In the genomic region with DNA sequence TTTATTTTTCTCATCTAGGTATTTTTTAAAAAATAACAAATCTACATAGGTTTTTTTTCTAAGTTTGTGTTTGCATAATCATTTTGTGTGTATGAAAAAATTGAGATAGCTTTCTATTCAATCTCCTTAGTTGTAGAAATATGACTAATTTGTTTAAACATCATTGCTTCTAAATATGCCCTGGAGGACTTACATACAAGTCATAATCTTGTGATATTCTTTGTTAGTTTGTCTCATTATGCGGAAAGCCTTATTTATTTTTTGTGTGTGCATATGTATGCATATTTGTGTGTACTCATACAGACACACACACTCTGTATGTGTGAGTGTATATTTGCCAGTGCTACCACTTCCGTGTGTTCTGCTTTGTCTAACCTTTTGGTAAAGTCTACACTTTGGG, we compare ENCODE assay signal across 17 cellular contexts.
DNase-seq lines count a peak whose midpoint lies in the region; FAIRE-seq and TF ChIP-seq lines count a peak whose summit lies in the region.
"Had no signal": no experiment of that assay in that cellular context is flagged by ENCODE, and none has a peak within 500 bp of the region (broad histone marks: within the 10 kb centered on the region; RNA-seq: fewer than 3 reads in every experiment).

No MANE protein-coding gene starts in this region.

- no peaks in the 10 kb centered on the region for H3K36me3 Mint-ChIP-seq in nephron (ENCODE audit: low read depth)

- no peak overlapping the region for H2AFZ ChIP-seq in ACC112 (ENCODE audit: low read length, unreplicated experiment)
- H2AFZ ChIP-seq in PC-9 = no peak overlapping the region
- H2AFZ ChIP-seq in endothelial cell of umbilical vein (ENCODE audit: low read depth, low read length) = no peak overlapping the region
- no peak overlapping the region for H2AFZ ChIP-seq in MM.1S (ENCODE audit: low read length)

- H3K4me3 ChIP-seq in ACC112 (ENCODE audit: low read depth, low read length) = no peak overlapping the region
- no peak overlapping the region for H3K4me3 ChIP-seq in PC-9
- no peak overlapping the region for H3K4me3 ChIP-seq in endothelial cell of umbilical vein (replicated peaks in 1 of 3; ENCODE audit: insufficient read depth in 1 of 3, low read depth in 1 of 3, low read length in 3 of 3)
- H3K4me3 ChIP-seq in MM.1S (ENCODE audit: low read length) = no peak overlapping the region
- H3K4me3 ChIP-seq: GM12878, HAP-1, SJSA1 had no signal

- peaks cover 10% of the 10 kb centered on the region; the same call in 1 of the 2 replicates for H4K20me1 ChIP-seq in PC-9 (ENCODE audit: insufficient read depth)
- no peaks in the 10 kb centered on the region for H4K20me1 ChIP-seq in endothelial cell of umbilical vein (replicated peaks; ENCODE audit: control insufficient read depth, extremely low read depth, insufficient read depth, low read length)
- no peaks in the 10 kb centered on the region for H4K20me1 ChIP-seq in MM.1S (ENCODE audit: insufficient read depth, low read length)

- BruUV-seq in PC-9 (replicated peaks; lab: Mats Ljungman, UMichigan) (no TSS peak), endothelial cell of umbilical vein (replicated peaks; lab: Mats Ljungman, UMichigan) (no TSS peak)

- no peaks in the 10 kb centered on the region for H3K9me2 ChIP-seq in PC-9 (ENCODE audit: insufficient read depth)
- no peaks in the 10 kb centered on the region for H3K9me2 ChIP-seq in MM.1S (replicated peaks; ENCODE audit: insufficient read depth, low read length)

- no peak for TF ChIP-seq CTCF in PC-9 (conservative IDR thresholded peaks at IDR 0.05)
- TF ChIP-seq CTCF in endothelial cell of umbilical vein (IDR thresholded peaks at IDR 0.05; ENCODE audit: extremely low read depth in 1 of 2, insufficient read depth in 1 of 2, low read depth in 1 of 2, low read length in 2 of 2) = no peak
- TF ChIP-seq CTCF in nephron (IDR thresholded peaks at IDR 0.05; ENCODE audit: unreplicated experiment in 3 of 3) = no peak
- no peak for TF ChIP-seq CTCF in MM.1S (IDR thresholded peaks at IDR 0.05; ENCODE audit: low read length)

- no peaks in the 10 kb centered on the region for H3K27me3 Mint-ChIP-seq in nephron (ENCODE audit: low read depth)

- H3K79me2 ChIP-seq in ACC112 (ENCODE audit: control insufficient read depth, insufficient read depth, low read length, unreplicated experiment) (peaks cover 86% of the 10 kb centered on the region), PC-9 (ENCODE audit: low read depth) (peaks cover 97% of the 10 kb centered on the region), endothelial cell of umbilical vein (ENCODE audit: control insufficient read depth, insufficient read depth, low read length) (peaks cover 74% of the 10 kb centered on the region), MM.1S (ENCODE audit: low read length) (peaks cover 100% of the 10 kb centered on the region)

- no peak for FAIRE-seq in endothelial cell of umbilical vein (lab: Jason Lieb, UNC)
- FAIRE-seq: GM12878 had no signal

- H3K27me3 ChIP-seq in ACC112 (ENCODE audit: insufficient read depth, low read length) (no peaks in the 10 kb centered on the region), PC-9 (ENCODE audit: insufficient read depth, low read depth) (no peaks in the 10 kb centered on the region), endothelial cell of umbilical vein (ENCODE audit: control insufficient read depth in 2 of 2, insufficient read depth in 2 of 2, low read length in 2 of 2) (no peaks in the 10 kb centered on the region), MM.1S (replicated peaks; ENCODE audit: insufficient read depth, low read length) (no peaks in the 10 kb centered on the region)
- H3K27me3 ChIP-seq: SJSA1 had no signal

- TF ChIP-seq POLR2A in endothelial cell of umbilical vein (IDR thresholded peaks at IDR 0.05; ENCODE audit: low read depth, low read length) = no peak

- no peaks in the 10 kb centered on the region for H3K9me3 Mint-ChIP-seq in nephron

- H3K4me1 ChIP-seq in ACC112 (ENCODE audit: control insufficient read depth, insufficient read depth, low read length, unreplicated experiment) (peaks cover 79% of the 10 kb centered on the region), PC-9 (replicated peaks; ENCODE audit: insufficient read depth) (peaks cover 94% of the 10 kb centered on the region), endothelial cell of umbilical vein (ENCODE audit: control insufficient read depth, extremely low read depth, insufficient read depth, low read length) (peaks cover 87% of the 10 kb centered on the region), MM.1S (ENCODE audit: low read length) (peaks cover 46% of the 10 kb centered on the region)
- H3K4me1 ChIP-seq: HAP-1 had no signal

- H3F3A ChIP-seq in PC-9 (ENCODE audit: insufficient read depth, low read depth) (peaks cover 93% of the 10 kb centered on the region), MM.1S (ENCODE audit: insufficient read depth, low read length) (peaks cover 12% of the 10 kb centered on the region)

- H3K36me3 ChIP-seq in ACC112 (ENCODE audit: insufficient read depth, low read length) = peaks cover 26% of the 10 kb centered on the region; the same call in 1 of the 2 replicates
- peaks cover 47% of the 10 kb centered on the region for H3K36me3 ChIP-seq in PC-9 (ENCODE audit: low read depth)
- H3K36me3 ChIP-seq in endothelial cell of umbilical vein (ENCODE audit: control insufficient read depth in 2 of 2, extremely low read depth in 1 of 2, insufficient read depth in 2 of 2, low read length in 2 of 2) = peaks cover 0 to 4% of the 10 kb centered on the region in 2 experiments
- peaks cover 2% of the 10 kb centered on the region; the same call in 1 of the 2 replicates for H3K36me3 ChIP-seq in MM.1S (replicated peaks; ENCODE audit: insufficient read depth, low read length)
- H3K36me3 ChIP-seq: HAP-1 had no signal

- peak overlapping the region; percentile 88 for H3K9ac ChIP-seq in endothelial cell of umbilical vein (replicated peaks; ENCODE audit: extremely low read depth, insufficient read depth, low read length)
- H3K9ac ChIP-seq in MM.1S (ENCODE audit: low read length) = no peak overlapping the region

- no peaks in the 10 kb centered on the region for H3K9me3 ChIP-seq in PC-9 (ENCODE audit: insufficient read depth, low read depth)
- H3K9me3 ChIP-seq in endothelial cell of umbilical vein (replicated peaks; ENCODE audit: control insufficient read depth, insufficient read depth, low read length) = no peaks in the 10 kb centered on the region
- no peaks in the 10 kb centered on the region for H3K9me3 ChIP-seq in MM.1S (replicated peaks; ENCODE audit: insufficient read depth, low read length)
- H3K9me3 ChIP-seq: HAP-1, SJSA1 had no signal

- intact Hi-C loops in PC-9 (cut with micrococcal nuclease; ENCODE audit: unreplicated experiment) (loop anchor here (5.0 kb wide), 1 partner anchor 109 kb away; no protein-coding TSS in a partner anchor), endothelial cell of umbilical vein (cut with micrococcal nuclease) (no loop called here)

- POLR2A ChIA-PET in PC-9 (lab: Charles Lee; ENCODE audit: unreplicated experiment) = no interaction called here
- POLR2A ChIA-PET in endothelial cell of umbilical vein (lab: Charles Lee) = no interaction called here

- peaks cover 75% of the 10 kb centered on the region for H3K4me1 Mint-ChIP-seq in nephron

- dilution Hi-C loops in endothelial cell of umbilical vein (cut with MboI; ENCODE audit: extremely low pct_ligation_motif_present, low sequenced_read_pairs) = no loop called here

- no peaks in the 10 kb centered on the region for H3K9me1 ChIP-seq in endothelial cell of umbilical vein (replicated peaks; ENCODE audit: control insufficient read depth, extremely low read depth, insufficient read depth, low read length)

- DNase-seq in PC-9 (no peak), endothelial cell of umbilical vein (ENCODE audit: low read depth, low spot score) (no peak), dedifferentiated amniotic fluid mesenchymal stem cell (ENCODE audit: extremely low spot score) (no peak), pons (ENCODE audit: low spot score) (no peak), MM.1S (no peak), GF-D8 (lab: John Stamatoyannopoulos, UW) (no peak)
- DNase-seq: NCI-H1048, NCI-H1694, NCI-H446, NCI-H748 treated with DMSO at 0.1 percent for 48 hours had no signal

- no peak overlapping the region for H3K4me3 Mint-ChIP-seq in nephron

- H3K27ac Mint-ChIP-seq in nephron = peak overlapping the region; percentile 95 to 97 (median 95)

- H3K27ac ChIP-seq in ACC112 (ENCODE audit: low read depth, low read length) (peak overlapping the region; percentile 94), PC-9 (peak overlapping the region; percentile 96), endothelial cell of umbilical vein (ENCODE audit: insufficient read depth, low read depth, low read length) (peak overlapping the region; percentile 95), MM.1S (ENCODE audit: low read length) (no peak overlapping the region)
- H3K27ac ChIP-seq: C4-2B, RWPE1, SJSA1 had no signal

- CTCF ChIA-PET in PC-9 (lab: Charles Lee) (no interaction called here), endothelial cell of umbilical vein (lab: Charles Lee) (interaction anchor here (1.1 kb wide), 1 partner anchor 17 kb away, joined by 3 read pairs; no protein-coding TSS in a partner anchor)

- H3K4me2 ChIP-seq in PC-9 (peak overlapping the region; percentile 80), endothelial cell of umbilical vein (ENCODE audit: insufficient read depth, low read length) (peak overlapping the region; percentile 60), MM.1S (ENCODE audit: low read depth, low read length) (no peak overlapping the region)

TF ChIP-seq in endothelial cell of umbilical vein, 7 proteins besides CTCF, POLR2A, EP300 and RAD21:
- no peak for TF ChIP-seq MYC (IDR thresholded peaks at IDR 0.05; ENCODE audit: low read depth, low read length)
- TF ChIP-seq, protein P1, sequence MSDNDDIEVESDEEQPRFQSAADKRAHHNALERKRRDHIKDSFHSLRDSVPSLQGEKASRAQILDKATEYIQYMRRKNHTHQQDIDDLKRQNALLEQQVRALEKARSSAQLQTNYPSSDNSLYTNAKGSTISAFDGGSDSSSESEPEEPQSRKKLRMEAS (IDR thresholded peaks at IDR 0.05; ENCODE audit: insufficient read depth, insufficient read length) = no peak
- no peak for TF ChIP-seq POLR2AphosphoS5 (IDR thresholded peaks at IDR 0.05; ENCODE audit: insufficient read depth, low read depth, low read length)
- no peak for TF ChIP-seq GATA2 (IDR thresholded peaks at IDR 0.05; ENCODE audit: insufficient read depth, insufficient read length, low read depth, low read length)
- TF ChIP-seq FOS (IDR thresholded peaks at IDR 0.05; ENCODE audit: borderline replicate concordance, insufficient read depth, low read length) = no peak
- TF ChIP-seq EZH2 (IDR thresholded peaks at IDR 0.05; ENCODE audit: borderline replicate concordance, low read depth, low read length, severe bottlenecking) = no peak
- no peak for TF ChIP-seq JUN (IDR thresholded peaks at IDR 0.05; ENCODE audit: borderline replicate concordance, insufficient read depth, insufficient read length, low read depth)
